In the genomic region with DNA sequence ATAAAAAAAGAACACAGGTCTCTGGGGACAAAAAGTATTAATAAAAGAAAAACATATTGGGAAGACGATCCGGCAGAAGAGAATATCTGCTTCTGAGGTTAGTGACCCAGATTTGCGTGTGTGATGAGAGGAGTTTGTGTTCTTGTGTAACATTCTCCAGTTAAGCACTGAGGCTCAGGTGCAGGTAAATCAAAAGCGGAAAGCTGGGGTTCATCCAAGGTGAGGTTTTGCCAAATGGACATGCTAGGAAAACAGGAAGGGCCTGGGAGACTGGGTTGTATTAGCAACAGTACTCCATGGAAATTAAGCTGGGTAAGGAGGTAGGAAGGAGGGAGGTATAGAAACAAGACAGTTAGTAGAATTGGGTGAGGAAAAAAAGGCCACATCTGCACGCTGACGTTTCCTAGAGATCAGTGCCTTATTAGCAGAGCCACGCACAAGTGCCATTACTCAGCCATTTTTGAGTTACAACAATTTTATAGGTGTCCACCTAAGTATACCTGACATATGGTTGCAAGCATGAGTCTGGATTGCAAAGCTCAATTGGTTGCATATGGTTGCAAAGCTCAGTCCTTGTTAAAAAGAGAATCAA, we compare ENCODE assay signal across 27 cellular contexts.
A peak's percentile ranks its signal among the peaks of the same experiment; 100 is the strongest.
DNase-seq lines count a peak whose midpoint lies in the region; ATAC-seq, FAIRE-seq and TF ChIP-seq lines count a peak whose summit lies in the region.
"Had no signal": no experiment of that assay in that cellular context is flagged by ENCODE, and none has a peak within 500 bp of the region (broad histone marks: within the 10 kb centered on the region; RNA-seq: fewer than 3 reads in every experiment).

No MANE protein-coding gene starts in this region.

- no peak overlapping the region for H3K4me2 ChIP-seq in HepG2 (ENCODE audit: low read depth, low read length)

- POLR2A ChIA-PET in HepG2 (lab: Yijun Ruan, JAX): interaction anchor here (1.2 kb wide), 1 partner anchor 12 kb away, joined by 3 read pairs; no protein-coding TSS in a partner anchor
- POLR2A ChIA-PET in CD8-positive, alpha-beta T cell (lab: Charles Lee): interaction anchor here (1.5 kb wide), 1 partner anchor 12 kb away, joined by 4 read pairs; no protein-coding TSS in a partner anchor

- no peaks in the 10 kb centered on the region for H3K27me3 Mint-ChIP-seq in activated naive CD8-positive, alpha-beta T cell
- H3K27me3 Mint-ChIP-seq in activated naive CD8-positive, alpha-beta T cell treated with anti-CD3 and anti-CD28 coated beads, Interleukin-2, amount 50 U/mL, for 24 hours: no peaks in the 10 kb centered on the region
- no peaks in the 10 kb centered on the region for H3K27me3 Mint-ChIP-seq in CD8-positive, alpha-beta T cell (ENCODE audit: low read depth)
- H3K27me3 Mint-ChIP-seq: CD8-positive, alpha-beta memory T cell had no signal

- H3K36me3 ChIP-seq in HepG2 (replicated peaks in 1 of 2; ENCODE audit: control insufficient read depth in 1 of 2, insufficient read depth in 2 of 2, low read length in 2 of 2) (peaks cover 76 to 92% of the 10 kb centered on the region in 2 experiments), thyroid gland (peaks cover 13 to 18% of the 10 kb centered on the region in 2 donors)
- peaks cover 49% of the 10 kb centered on the region for H3K36me3 ChIP-seq in CD8-positive, alpha-beta T cell (ENCODE audit: insufficient read depth, low read length)

- no peak for TF ChIP-seq CTCF in HepG2 (CRISPR knock-in tag; IDR thresholded peaks at IDR 0.05)
- no peak for TF ChIP-seq CTCF in thyroid gland (IDR thresholded peaks at IDR 0.05)
- no peak for TF ChIP-seq CTCF in CD8-positive, alpha-beta T cell (IDR thresholded peaks at IDR 0.05)

- no peak for TF ChIP-seq EP300 in HepG2 (IDR thresholded peaks at IDR 0.05; ENCODE audit: low read depth in 2 of 2, low read length in 2 of 2)
- no peak for TF ChIP-seq EP300 in HepG2 (CRISPR knock-in tag; IDR thresholded peaks at IDR 0.05; ENCODE audit: borderline replicate concordance)

- FAIRE-seq in HTR-8/SVneo (lab: Jason Lieb, UNC): peak; percentile 26
- FAIRE-seq in HepG2 (lab: Jason Lieb, UNC): no peak
- FAIRE-seq: GM12892, K562 had no signal

- ATAC-seq in activated naive CD8-positive, alpha-beta T cell treated with anti-CD3 and anti-CD28 coated beads, Interleukin-2, amount 50 U/mL, for 24 hours: no peak
- no peak for ATAC-seq in HepG2
- ATAC-seq in CD8-positive, alpha-beta T cell: no peak
- ATAC-seq: K562, PC-3, SK-N-SH treated with all-trans-retinoic acid at 6 μM for 48 hours had no signal

- peaks cover 5% of the 10 kb centered on the region for H3K79me2 ChIP-seq in HepG2 (ENCODE audit: insufficient read depth, low read length)

- CTCF ChIA-PET in HepG2 (lab: Yijun Ruan, JAX; ENCODE audit: low intra/inter-chr PET ratio, low total read pairs): no interaction called here
- CTCF ChIA-PET in CD8-positive, alpha-beta T cell (lab: Charles Lee): interaction anchor here (2.3 to 7.7 kb wide), 2 partner anchors 56 to 166 kb away, joined by 12 to 44 read pairs; no protein-coding TSS in a partner anchor

- H2AFZ ChIP-seq in HepG2 (ENCODE audit: low read length): no peak overlapping the region

- no peak for TF ChIP-seq POLR2A in HepG2 (IDR thresholded peaks at IDR 0.05; ENCODE audit: insufficient read depth in 1 of 2, low read depth in 2 of 2, low read length in 2 of 2)
- no peak for TF ChIP-seq POLR2A in thyroid gland (IDR thresholded peaks at IDR 0.05)

- H3K27ac Mint-ChIP-seq in activated naive CD8-positive, alpha-beta T cell: peak overlapping the region; percentile 28
- H3K27ac Mint-ChIP-seq in activated naive CD8-positive, alpha-beta T cell treated with anti-CD3 and anti-CD28 coated beads, Interleukin-2, amount 50 U/mL, for 24 hours: no peak overlapping the region
- no peak overlapping the region for H3K27ac Mint-ChIP-seq in CD8-positive, alpha-beta T cell

- intact Hi-C loops in HepG2 (cut with micrococcal nuclease; ENCODE audit: unreplicated experiment) (loop anchor here (5.0 kb wide), 1 partner anchor 35 kb away; no protein-coding TSS in a partner anchor), thyroid gland (cut with DNase I) (no loop called here)
- intact Hi-C loops in CD8-positive, alpha-beta T cell (cut with DNase I, micrococcal nuclease): no loop called here

- no peak for DNase-seq in activated naive CD8-positive, alpha-beta T cell treated with anti-CD3 and anti-CD28 coated beads, Interleukin-2, amount 50 U/mL, for 24 hours
- DNase-seq in HTR-8/SVneo (ENCODE audit: insufficient read length, low spot score) (no peak), HepG2 (ENCODE audit: low spot score) (no peak), thyroid gland (peak; percentile 82 to 85), AG20443 (ENCODE audit: low spot score) (no peak)
- no peak for DNase-seq in CD8-positive, alpha-beta T cell
- DNase-seq in stimulated activated CD4-positive, alpha-beta T cell treated with anti-CD3 and anti-CD28 coated beads, Interleukin-2, amount 100 ng/mL, for 48 hours: no peak
- DNase-seq: AML-193; Calu3; CD8-positive, alpha-beta memory T cell; DMS79 treated with DMSO at 0.1 percent for 48 hours; H7; Kasumi-1; MV-4-11; NCI-H1105; NCI-H1436 treated with DMSO at 0.1 percent for 48 hours; NCI-H187 treated with DMSO at 0.1 percent for 48 hours; NCI-H446; NCI-H524 treated with DMSO at 0.1 percent for 48 hours; NCI-H82; NK-92 treated with Interleukin-12 subunit alpha and Interleukin-12 subunit beta, amount 100 ng/mL, for 24 hours; PC-3; SJCRH30 had no signal

- H3K9ac ChIP-seq in HepG2 (ENCODE audit: insufficient read depth, low read depth, low read length): no peak overlapping the region

- in situ Hi-C loops in HepG2 (cut with HindIII; ENCODE audit: extremely low pct_ligation_motif_present, low pct_unique_long_range_greater_than_20kb): no loop called here

- no peak overlapping the region for H3K27ac ChIP-seq in HepG2 (ENCODE audit: extremely low read length, insufficient read depth, low read length)
- peak overlapping the region; percentile 24 to 65 (median 36) for H3K27ac ChIP-seq in thyroid gland
- no peak overlapping the region for H3K27ac ChIP-seq in CD8-positive, alpha-beta T cell (ENCODE audit: low read depth, low read length)
- H3K27ac ChIP-seq: SJCRH30 had no signal

- peaks cover 27% of the 10 kb centered on the region; the same call in 1 of the 2 replicates for H4K20me1 ChIP-seq in HepG2 (ENCODE audit: insufficient read depth, low read length)

- H3K27me3 ChIP-seq in HepG2 (ENCODE audit: control insufficient read depth in 1 of 2, insufficient read depth in 2 of 2, low read length in 2 of 2) (no peaks in the 10 kb centered on the region; a peak in 1 of 5 replicates), thyroid gland (no peaks in the 10 kb centered on the region)
- no peaks in the 10 kb centered on the region for H3K27me3 ChIP-seq in CD8-positive, alpha-beta T cell (ENCODE audit: insufficient read depth, low read length)
- H3K27me3 ChIP-seq: SJCRH30 had no signal

- H3K4me3 ChIP-seq in HepG2 (replicated peaks in 1 of 3; ENCODE audit: insufficient read depth in 1 of 3, low read depth in 2 of 3, low read length in 3 of 3) (no peak overlapping the region), thyroid gland (replicated peaks in 1 of 3) (no peak overlapping the region)
- no peak overlapping the region for H3K4me3 ChIP-seq in CD8-positive, alpha-beta T cell (ENCODE audit: low read depth, low read length)
- H3K4me3 ChIP-seq: K562, SJCRH30 had no signal

- 96% methylated on average over 7 of the region's 7 CpGs for WGBS in HepG2 (ENCODE audit: low lambda C conversion rate)
- WGBS in thyroid gland, 2 donors: 55 to 62% methylated on average over 7 of the region's 7 CpGs

- H3K36me3 Mint-ChIP-seq in activated naive CD8-positive, alpha-beta T cell: peaks cover 7% of the 10 kb centered on the region
- peaks cover 38% of the 10 kb centered on the region for H3K36me3 Mint-ChIP-seq in activated naive CD8-positive, alpha-beta T cell treated with anti-CD3 and anti-CD28 coated beads, Interleukin-2, amount 50 U/mL, for 24 hours (ENCODE audit: low read depth)
- H3K36me3 Mint-ChIP-seq in CD8-positive, alpha-beta T cell: peaks cover 59% of the 10 kb centered on the region

- H3K9me3 ChIP-seq in HepG2 (ENCODE audit: low read length) (no peaks in the 10 kb centered on the region), thyroid gland (no peaks in the 10 kb centered on the region)
- H3K9me3 ChIP-seq in CD8-positive, alpha-beta T cell (ENCODE audit: low read length): no peaks in the 10 kb centered on the region
- H3K9me3 ChIP-seq: SJCRH30 had no signal

- H3K4me1 ChIP-seq in HepG2 (ENCODE audit: insufficient read depth, low read length): no peaks in the 10 kb centered on the region
- H3K4me1 ChIP-seq in thyroid gland: peaks cover 9 to 22% of the 10 kb centered on the region in 2 donors
- H3K4me1 ChIP-seq in CD8-positive, alpha-beta T cell (ENCODE audit: insufficient read depth, low read length): no peaks in the 10 kb centered on the region
- H3K4me1 ChIP-seq: SJCRH30 had no signal

- H3K4me1 Mint-ChIP-seq in activated naive CD8-positive, alpha-beta T cell (ENCODE audit: low read depth): no peaks in the 10 kb centered on the region
- H3K4me1 Mint-ChIP-seq in activated naive CD8-positive, alpha-beta T cell treated with anti-CD3 and anti-CD28 coated beads, Interleukin-2, amount 50 U/mL, for 24 hours: peaks cover 1% of the 10 kb centered on the region
- peaks cover 1% of the 10 kb centered on the region for H3K4me1 Mint-ChIP-seq in CD8-positive, alpha-beta T cell (ENCODE audit: low read depth)

- no peak overlapping the region for H3K4me3 Mint-ChIP-seq in activated naive CD8-positive, alpha-beta T cell
- H3K4me3 Mint-ChIP-seq in activated naive CD8-positive, alpha-beta T cell treated with anti-CD3 and anti-CD28 coated beads, Interleukin-2, amount 50 U/mL, for 24 hours: no peak overlapping the region
- no peak overlapping the region for H3K4me3 Mint-ChIP-seq in CD8-positive, alpha-beta T cell
- H3K4me3 Mint-ChIP-seq: CD8-positive, alpha-beta memory T cell had no signal

- TF ChIP-seq RAD21 in HepG2 (CRISPR knock-in tag; IDR thresholded peaks at IDR 0.05): no peak

- no peaks in the 10 kb centered on the region for H3K9me3 Mint-ChIP-seq in activated naive CD8-positive, alpha-beta T cell (ENCODE audit: low read depth)
- H3K9me3 Mint-ChIP-seq in activated naive CD8-positive, alpha-beta T cell treated with anti-CD3 and anti-CD28 coated beads, Interleukin-2, amount 50 U/mL, for 24 hours: no peaks in the 10 kb centered on the region
- H3K9me3 Mint-ChIP-seq in CD8-positive, alpha-beta T cell: no peaks in the 10 kb centered on the region
- H3K9me3 Mint-ChIP-seq: CD8-positive, alpha-beta memory T cell had no signal

- no TSS peak for BruUV-seq in HepG2 (replicated peaks; lab: Mats Ljungman, UMichigan)

TF ChIP-seq in HepG2, 621 proteins besides CTCF, POLR2A, EP300 and RAD21:
- TF ChIP-seq THAP11 (CRISPR knock-in tag; IDR thresholded peaks at IDR 0.05): no peak
- TF ChIP-seq ZNF382 (CRISPR knock-in tag; IDR thresholded peaks at IDR 0.05; ENCODE audit: borderline replicate concordance): 0 out of 2 replicates have a peak, but pooled peaks have one; percentile 22
- no peak for TF ChIP-seq HNRNPK (IDR thresholded peaks at IDR 0.05; ENCODE audit: low read depth, low read length, poor library complexity, severe bottlenecking)

Comparison
In these comparisons a context has a peak if more than half of its experiments do, and no peak if none do; other contexts are left out.
1. DNase-seq: peak in thyroid gland (2 of 2); none in activated naive CD8-positive, alpha-beta T cell treated with anti-CD3 and anti-CD28 coated beads, Interleukin-2, amount 50 U/mL, for 24 hours (single experiment), HTR-8/SVneo (single experiment), HepG2 (single experiment), AG20443 (single experiment), CD8-positive, alpha-beta T cell (0 of 7) and stimulated activated CD4-positive, alpha-beta T cell treated with anti-CD3 and anti-CD28 coated beads, Interleukin-2, amount 100 ng/mL, for 48 hours (0 of 2).
2. H3K27ac ChIP-seq: peak in thyroid gland (3 of 3); none in HepG2 (single experiment) and CD8-positive, alpha-beta T cell (single experiment).